In the genomic region with DNA sequence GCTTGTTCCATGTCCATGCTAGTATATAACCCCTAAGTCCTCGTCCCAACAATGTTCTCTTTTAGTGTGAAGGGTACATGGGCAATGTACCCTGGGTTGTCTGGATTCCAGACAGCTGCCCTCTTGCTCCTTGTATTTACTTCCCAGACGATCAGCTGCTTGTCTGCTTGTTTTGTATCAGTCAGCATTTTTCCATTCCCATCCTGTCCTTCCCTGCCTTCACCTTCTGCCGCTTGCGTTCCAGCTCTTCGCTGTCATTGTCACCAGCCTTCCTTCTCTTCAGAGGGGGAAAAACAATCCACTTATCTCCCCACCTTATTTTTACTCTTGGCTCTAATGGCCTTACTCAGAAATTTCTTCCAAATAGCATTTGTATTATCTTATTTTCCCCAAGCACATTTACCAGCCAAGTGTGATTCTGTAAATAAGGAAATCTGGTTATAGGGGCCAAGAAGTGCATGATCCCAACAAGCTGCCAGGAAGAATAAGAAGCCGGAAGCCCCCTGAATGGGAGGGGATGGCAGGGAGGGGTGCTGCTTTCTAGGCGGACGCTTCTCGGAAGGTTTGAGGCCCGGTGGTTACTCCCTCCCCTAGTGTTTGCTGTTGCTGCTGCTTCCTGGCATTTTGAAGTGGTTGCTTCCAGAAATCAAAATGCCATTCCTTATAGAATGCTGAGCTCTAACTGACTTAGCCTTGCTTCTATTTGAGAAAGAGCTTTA, we compare ENCODE assay signal across 28 cellular contexts.
"Had no signal": no experiment of that assay in that cellular context is flagged by ENCODE, and none has a peak within 500 bp of the region (broad histone marks: within the 10 kb centered on the region; RNA-seq: fewer than 3 reads in every experiment).

No MANE protein-coding gene starts in this region.

- H3K4me3 ChIP-seq: ascending aorta, cardiac muscle cell had no signal

- H3K27me3 ChIP-seq: ascending aorta had no signal

- H3K36me3 ChIP-seq: ascending aorta, cardiac muscle cell, WERI-Rb-1 had no signal

- H3K9me3 Mint-ChIP-seq: activated naive CD8-positive, alpha-beta T cell treated with anti-CD3 and anti-CD28 coated beads for 36 hours; central memory CD8-positive, alpha-beta T cell had no signal

- ATAC-seq: activated CD8-positive, alpha-beta memory T cell treated with anti-CD3 and anti-CD28 coated beads, Interleukin-2, amount 10 ng/mL, durations not matched to agents 7 days and 5 days; activated T-helper 17 cell treated with anti-CD3 and anti-CD28 coated beads, Interleukin-2, amount 50 U/mL, for 72 hours had no signal

- H3K36me3 Mint-ChIP-seq: activated naive CD8-positive, alpha-beta T cell treated with anti-CD3 and anti-CD28 coated beads for 36 hours had no signal

- H3K4me1 ChIP-seq: ascending aorta had no signal

- H3K27ac ChIP-seq: ascending aorta, cardiac muscle cell, WERI-Rb-1 had no signal

- H3K27me3 Mint-ChIP-seq: activated CD4-positive, alpha-beta memory T cell treated with anti-CD3 and anti-CD28 coated beads, Interleukin-2, amount 10 ng/mL, durations not matched to agents 7 days and 5 days; activated CD8-positive, alpha-beta memory T cell treated with anti-CD3 and anti-CD28 coated beads, Interleukin-2, amount 10 ng/mL, durations not matched to agents 7 days and 5 days; central memory CD8-positive, alpha-beta T cell had no signal

- H3K27ac Mint-ChIP-seq: activated CD4-positive, alpha-beta memory T cell treated with anti-CD3 and anti-CD28 coated beads, Interleukin-2, amount 10 ng/mL, durations not matched to agents 7 days and 5 days; activated CD8-positive, alpha-beta memory T cell treated with anti-CD3 and anti-CD28 coated beads, Interleukin-2, amount 10 ng/mL, durations not matched to agents 7 days and 5 days; activated naive CD8-positive, alpha-beta T cell treated with anti-CD3 and anti-CD28 coated beads for 36 hours; activated T-helper 17 cell treated with anti-CD3 and anti-CD28 coated beads, Interleukin-2, amount 50 U/mL, for 72 hours had no signal

- H3K9me3 ChIP-seq: ascending aorta had no signal

- H3K4me3 Mint-ChIP-seq: activated CD4-positive, alpha-beta memory T cell treated with anti-CD3 and anti-CD28 coated beads, Interleukin-2, amount 10 ng/mL, durations not matched to agents 7 days and 5 days; activated CD8-positive, alpha-beta memory T cell treated with anti-CD3 and anti-CD28 coated beads, Interleukin-2, amount 10 ng/mL, durations not matched to agents 7 days and 5 days; activated naive CD8-positive, alpha-beta T cell treated with anti-CD3 and anti-CD28 coated beads for 36 hours; activated T-helper 17 cell treated with anti-CD3 and anti-CD28 coated beads, Interleukin-2, amount 50 U/mL, for 72 hours; central memory CD8-positive, alpha-beta T cell had no signal

- DNase-seq: activated CD4-positive, alpha-beta memory T cell treated with anti-CD3 and anti-CD28 coated beads, Interleukin-2, amount 10 ng/mL, durations not matched to agents 7 days and 5 days; activated CD4-positive, alpha-beta T cell treated with anti-CD3 and anti-CD28 coated beads for 1 hour; activated CD4-positive, alpha-beta T cell treated with anti-CD3 and anti-CD28 coated beads for 48 hours; activated CD4-positive, CD25-positive, alpha-beta regulatory T cell; activated CD8-positive, alpha-beta memory T cell treated with anti-CD3 and anti-CD28 coated beads for 24 hours; activated CD8-positive, alpha-beta memory T cell treated with anti-CD3 and anti-CD28 coated beads, Interleukin-2, amount 10 ng/mL, durations not matched to agents 7 days and 5 days; activated CD8-positive, alpha-beta memory T cell treated with anti-CD3 and anti-CD28 coated beads, Interleukin-2, amount 50 U/mL, for 48 hours; activated effector memory CD4-positive, alpha-beta T cell treated with anti-CD3 and anti-CD28 coated beads, Interleukin-2, amount 50 U/mL, for 16 hours; activated naive CD4-positive, alpha-beta T cell; activated naive CD4-positive, alpha-beta T cell treated with anti-CD3 and anti-CD28 coated beads, Interleukin-2, amount 50 U/mL, for 16 hours; activated naive CD8-positive, alpha-beta T cell treated with anti-CD3 and anti-CD28 coated beads for 36 hours; activated T-cell treated with anti-CD3 and anti-CD28 coated beads, Interleukin-2, amount 50 U/mL, for 48 hours; amygdala; NCI-H1105; NCI-H1417 treated with DMSO at 0.1 percent for 48 hours; NCI-H1694; NCI-H1930; NCI-H2081 treated with DMSO at 0.1 percent for 48 hours; NCI-H345; NCI-H526 treated with DMSO at 0.1 percent for 48 hours; NCI-H774; Right ventricle myocardium superior; T1000; WERI-Rb-1 had no signal
